ENCODE assay signal across 8 cellular contexts in genomic region chr19:38849746-38850230, GRCh38. TPM values are rescaled to one million over a fixed set of nuclear protein-coding genes. Genes with fewer than 3 reads are reported as not detected.
DNase-seq lines count a peak whose midpoint lies in the region; ATAC-seq and TF ChIP-seq lines count a peak whose summit lies in the region.

HNRNPL (minus strand) TSS chr19:38849986; CDS start chr19:38849966, 20 bp downstream.

- H3K27ac ChIP-seq in SJSA1 (peak within 1 kb of the TSS; percentile 100), iPS-18a (ENCODE audit: low read length) (peak within 1 kb of the TSS; percentile 95)

- H3K4me1 ChIP-seq in SJSA1 (replicated peaks) (peaks cover 28% of the 10 kb centered on the region), iPS-18a (ENCODE audit: control insufficient read depth, low read depth, low read length) (peaks cover 7% of the 10 kb centered on the region)

- H3K27me3 ChIP-seq in SJSA1 (replicated peaks), result no peaks in the 10 kb centered on the region
- H3K27me3 ChIP-seq in iPS-18a (ENCODE audit: control insufficient read depth, insufficient read depth, low read length), result no peaks in the 10 kb centered on the region

- H3K4me3 ChIP-seq in SJSA1 (peak within 1 kb of the TSS; percentile 95), iPS-18a (ENCODE audit: low read length) (peak within 1 kb of the TSS; percentile 95)

- ATAC-seq in HG02763 (IDR thresholded peaks at IDR 0.05; ENCODE audit: unreplicated experiment), result peak; percentile 52

- DNase-seq in SJSA1 (ENCODE audit: low read depth in 1 of 2, low spot score in 2 of 2) (peak in 1 of 2 experiments; percentile 99), anterior cingulate cortex (lab: John Stamatoyannopoulos, UW) (peak in 45 of 58 donors; percentile 97 to 100 (median 100)), ecto neural progenitor cell (ENCODE audit: low spot score) (no peak), COR-L47 (lab: John Stamatoyannopoulos, UW) (no peak)
- peak in 3 of 4 experiments; percentile 97 to 99 (median 98) for DNase-seq in stimulated activated CD4-positive, alpha-beta T cell treated with anti-CD3 and anti-CD28 coated beads, Interleukin-1b, Interleukin-23, amount 100 ng/mL, for 24 hours (ENCODE audit: low read depth in 4 of 4, low spot score in 1 of 4)

- H3K36me3 ChIP-seq in SJSA1 (peaks cover 48% of the 10 kb centered on the region), iPS-18a (ENCODE audit: control insufficient read depth, low read depth, low read length) (peaks cover 30% of the 10 kb centered on the region)

- peak within 1 kb of the TSS; percentile 97 for H3K9ac ChIP-seq in iPS-18a (ENCODE audit: low read length)

- no peaks in the 10 kb centered on the region for H3K9me3 ChIP-seq in SJSA1 (replicated peaks)
- H3K9me3 ChIP-seq in iPS-18a (ENCODE audit: control insufficient read depth, low read depth, low read length), result no peaks in the 10 kb centered on the region

- TF ChIP-seq POLR2A in GM15510 (IDR thresholded peaks at IDR 0.05; ENCODE audit: borderline replicate concordance, extremely low read depth, insufficient read length), result peak; percentile 94

RNA-seq across cellular contexts. Expression of gene HNRNPL, which starts in this region (rescaled TPM):
- total RNA-seq in SJSA1 (2014; rRNA removed; shearing (Covaris generic)), result 266 and 343 TPM in 2 replicates

Comparison
In these comparisons a context has a peak if more than half of its experiments do, and no peak if none do; other contexts are left out.
1. DNase-seq: peak in anterior cingulate cortex (45 of 58) and stimulated activated CD4-positive, alpha-beta T cell treated with anti-CD3 and anti-CD28 coated beads, Interleukin-1b, Interleukin-23, amount 100 ng/mL, for 24 hours (3 of 4); none in ecto neural progenitor cell (single experiment) and COR-L47 (single experiment).